Comparison of ENCODE assay signal across 1 cellular context in the genomic region with DNA sequence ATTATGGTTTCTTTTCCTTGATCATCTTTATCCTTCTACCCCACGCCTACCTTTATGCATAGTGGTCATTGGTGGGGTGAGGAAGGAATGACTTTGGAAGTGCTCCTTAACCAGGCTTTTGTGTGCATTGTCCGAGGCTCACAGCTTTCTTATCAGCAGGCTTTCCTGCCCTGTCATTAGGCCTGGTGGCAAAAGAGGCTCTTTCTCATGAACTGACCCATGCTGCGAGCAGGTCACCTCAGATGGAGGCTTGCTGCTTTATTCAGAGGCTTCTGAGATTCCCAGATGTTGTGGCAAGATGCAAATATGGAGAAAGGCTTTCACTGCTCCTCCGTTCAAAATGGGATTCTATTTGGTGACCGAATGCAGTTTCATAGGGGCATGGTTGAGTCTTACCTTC.
TF ChIP-seq lines count a peak whose summit lies in the region.

No MANE protein-coding gene starts in this region.

TF ChIP-seq in H1, 55 proteins besides CTCF, POLR2A, EP300 and RAD21:
- no peak for TF ChIP-seq SP4 (IDR thresholded peaks at IDR 0.05; ENCODE audit: low read length)
- TF ChIP-seq JUN (IDR thresholded peaks at IDR 0.05; ENCODE audit: low read depth, low read length), result no peak
- TF ChIP-seq TEAD4 (IDR thresholded peaks at IDR 0.05; ENCODE audit: low read depth, low read length), result no peak
- TF ChIP-seq KDM1A (IDR thresholded peaks at IDR 0.05; ENCODE audit: borderline replicate concordance, low read length), result no peak
- TF ChIP-seq CREB1 (IDR thresholded peaks at IDR 0.05), result no peak
- no peak for TF ChIP-seq HDAC2 (IDR thresholded peaks at IDR 0.05; ENCODE audit: borderline replicate concordance in 1 of 2, low read depth in 2 of 2, low read length in 2 of 2)
TF ChIP-seq in H1: peak in this region for 0.
